ENCODE assay signal across 18 cellular contexts in the genomic region with DNA sequence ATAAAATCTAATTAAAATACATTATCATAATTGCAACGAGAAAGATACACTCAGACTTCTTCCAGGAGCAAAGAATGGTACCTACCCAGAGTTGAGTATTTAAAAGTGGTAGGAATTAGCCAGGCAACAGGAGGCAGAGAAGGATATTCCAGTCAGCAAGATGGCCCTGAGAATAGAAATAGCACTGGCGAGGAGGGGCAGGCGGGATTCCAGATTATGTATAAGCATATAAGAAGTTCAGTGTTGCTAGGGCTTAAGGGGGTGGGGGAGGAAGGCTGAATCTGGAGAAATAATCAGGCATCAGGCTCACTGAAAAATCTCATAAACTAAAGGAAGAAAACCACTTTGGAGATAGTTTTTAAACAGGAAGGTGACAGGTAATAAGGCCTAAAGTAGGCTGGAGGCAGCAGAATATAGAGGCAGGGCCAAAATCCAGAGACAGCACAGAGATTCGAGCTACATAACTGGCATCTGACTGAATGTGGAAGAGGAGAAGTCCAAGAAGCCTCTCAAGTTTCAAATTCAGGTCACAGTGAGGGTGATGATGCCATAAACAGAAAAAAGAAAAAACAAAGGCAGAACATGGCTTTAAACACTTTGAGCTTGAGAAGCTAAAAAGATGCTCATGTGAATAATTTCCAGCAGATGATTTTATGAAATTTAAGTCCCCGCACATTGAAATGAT.
"Had no signal": no experiment of that assay in that cellular context is flagged by ENCODE, and none has a peak within 500 bp of the region (broad histone marks: within the 10 kb centered on the region; RNA-seq: fewer than 3 reads in every experiment).

No MANE protein-coding gene starts in this region.

- H3K27ac ChIP-seq: ascending aorta, esophagus squamous epithelium, lower lobe of right lung, sigmoid colon, tibial artery, uterus, VCaP had no signal

- H3K27me3 ChIP-seq: ascending aorta, esophagus squamous epithelium, sigmoid colon, tibial artery, uterus had no signal

- H3K36me3 ChIP-seq: ascending aorta, esophagus squamous epithelium, lower lobe of right lung, sigmoid colon, tibial artery, uterus had no signal

- H3K4me3 ChIP-seq: ascending aorta, esophagus squamous epithelium, lower lobe of right lung, sigmoid colon, tibial artery, uterus had no signal

- ATAC-seq: activated CD4-positive, alpha-beta T cell treated with anti-CD3 and anti-CD28 coated beads for 36 hours; lower lobe of right lung; naive thymus-derived CD8-positive, alpha-beta T cell had no signal

- H3K4me1 ChIP-seq: uterus had no signal

- DNase-seq: activated CD4-positive, alpha-beta memory T cell treated with anti-CD3 and anti-CD28 coated beads, Interleukin-2, amount 10 ng/mL, durations not matched to agents 7 days and 5 days; activated CD4-positive, alpha-beta T cell treated with anti-CD3 and anti-CD28 coated beads for 36 hours; activated naive CD8-positive, alpha-beta T cell treated with anti-CD3 and anti-CD28 coated beads, Interleukin-2, amount 10 ng/mL, durations not matched to agents 7 days and 5 days; activated T-cell treated with anti-CD3 and anti-CD28 coated beads, Interleukin-2, amount 50 U/mL, for 48 hours; esophagus squamous epithelium; hypothalamus; lower lobe of right lung; midbrain; naive thymus-derived CD8-positive, alpha-beta T cell; nucleus accumbens; sigmoid colon; stimulated activated CD4-positive, alpha-beta T cell treated with anti-CD3 and anti-CD28 coated beads, Interleukin-15, amount 100 ng/mL, for 24 hours; stimulated activated CD4-positive, alpha-beta T cell treated with anti-CD3 and anti-CD28 coated beads, Interleukin-4, amount 100 ng/mL, for 24 hours; T1000; tibial artery; uterus had no signal

- H3K9me3 ChIP-seq: ascending aorta, esophagus squamous epithelium, lower lobe of right lung, sigmoid colon, tibial artery, uterus had no signal
